In the genomic region with DNA sequence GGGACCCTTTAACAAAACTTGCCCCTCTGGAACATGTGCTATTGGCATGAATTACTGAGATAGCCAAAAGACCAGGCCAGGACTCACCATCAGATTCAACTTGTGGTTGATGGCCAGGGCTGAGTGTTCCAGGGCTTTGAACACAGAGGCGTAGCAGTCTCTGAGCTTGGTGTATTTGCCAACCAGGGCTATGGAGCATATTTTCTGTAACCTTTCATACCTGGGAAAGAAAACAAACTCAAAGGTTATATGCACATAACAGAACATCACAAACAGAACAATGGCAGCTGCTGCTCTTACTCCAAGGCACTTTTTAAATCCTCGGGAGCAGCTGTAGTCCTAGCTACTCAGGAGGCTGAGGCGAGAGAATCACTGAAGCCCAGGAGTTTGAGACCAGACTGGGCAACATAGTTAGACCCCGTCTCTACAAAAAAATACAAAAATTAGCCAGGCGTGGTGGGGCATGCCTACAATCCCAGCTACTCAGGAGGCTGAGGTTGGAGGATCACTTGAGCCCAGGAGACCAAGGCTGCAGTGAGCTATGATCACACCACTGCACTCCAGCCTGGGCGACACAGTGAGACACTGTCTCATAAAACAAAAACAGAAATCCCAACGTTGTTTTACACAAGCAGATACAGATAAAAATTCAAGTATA, we compare ENCODE assay signal across 9 cellular contexts. TPM values are rescaled to one million over a fixed set of nuclear protein-coding genes. Genes with fewer than 3 reads are reported as not detected.
"Had no signal": no experiment of that assay in that cellular context is flagged by ENCODE, and none has a peak within 500 bp of the region (broad histone marks: within the 10 kb centered on the region; RNA-seq: fewer than 3 reads in every experiment).

No MANE protein-coding gene starts in this region.

- H3K4me3 ChIP-seq: GM23248, HAP-1 had no signal

- H3K9me3 ChIP-seq: HAP-1 had no signal

- H3K4me1 ChIP-seq: HAP-1 had no signal

- H3K27ac ChIP-seq: GM23248 had no signal

- DNase-seq: GM23248, GOT3, H7, KBM-7 had no signal

- ATAC-seq: HCT116 had no signal

- H3K9ac ChIP-seq: GM23248 had no signal

RNA-seq across cellular contexts. Expression of gene S100G, which starts 33.2 kb away (rescaled TPM):
- total RNA-seq: GM23248, H4, H7, HT-29 had no signal
- polyA plus RNA-seq: GM23248, IgD-negative memory B cell had no signal
